ENCODE assay signal across 13 cellular contexts in the genomic region with DNA sequence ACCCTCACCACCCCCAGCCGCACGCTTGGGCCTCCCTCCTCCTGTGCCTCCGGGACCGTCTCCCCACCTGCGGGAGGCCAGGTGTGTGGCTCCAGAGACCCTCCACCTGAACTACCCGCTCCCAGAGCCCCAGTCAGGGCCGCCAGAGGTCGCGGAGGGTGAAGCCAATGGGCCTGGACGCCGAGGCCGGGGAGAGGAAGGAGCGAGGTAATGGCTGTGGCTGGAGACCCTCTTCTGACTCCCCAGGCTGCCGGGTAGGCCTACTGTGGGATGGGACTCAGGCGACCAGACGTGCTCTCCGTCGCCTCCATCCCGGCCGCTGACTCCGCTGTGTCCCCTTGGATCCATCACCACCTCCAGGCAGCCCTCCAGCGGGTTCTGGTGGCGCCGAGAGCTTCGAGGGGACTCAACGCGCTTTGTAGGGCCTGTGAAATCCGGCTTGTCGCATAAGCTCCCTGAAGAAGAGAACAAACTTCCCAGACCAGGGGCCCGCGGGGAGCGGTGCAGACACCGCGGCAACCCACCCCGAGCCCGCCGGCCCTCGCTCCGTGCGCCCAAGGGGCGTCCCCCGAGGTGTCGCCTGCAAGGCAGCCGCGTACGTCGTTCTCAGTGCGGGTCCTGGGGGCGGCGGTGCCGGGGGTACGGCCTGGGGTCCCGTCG. TPM values are rescaled to one million over a fixed set of nuclear protein-coding genes. Genes with fewer than 3 reads are reported as not detected.
DNase-seq lines count a peak whose midpoint lies in the region; ATAC-seq lines count a peak whose summit lies in the region.
"Had no signal": no experiment of that assay in that cellular context is flagged by ENCODE, and none has a peak within 500 bp of the region (broad histone marks: within the 10 kb centered on the region; RNA-seq: fewer than 3 reads in every experiment).

No MANE protein-coding gene starts in this region.

- peak overlapping the region in 1 of 2 experiments; percentile 38 for H3K23ac ChIP-seq in mesenchymal stem cell (ENCODE audit: low read length in 2 of 2)

- ATAC-seq in activated CD8-positive, alpha-beta memory T cell treated with anti-CD3 and anti-CD28 coated beads, Interleukin-2, amount 10 ng/mL, durations not matched to agents 7 days and 5 days, result no peak

- H3K27ac Mint-ChIP-seq in activated CD8-positive, alpha-beta memory T cell treated with anti-CD3 and anti-CD28 coated beads, Interleukin-2, amount 10 ng/mL, durations not matched to agents 7 days and 5 days, result no peak overlapping the region
- H3K27ac Mint-ChIP-seq in CD8-positive, alpha-beta memory T cell, result no peak overlapping the region
- H3K27ac Mint-ChIP-seq: activated naive CD4-positive, alpha-beta T cell treated with anti-CD3 and anti-CD28 coated beads, Interleukin-2, amount 10 ng/mL, durations not matched to agents 7 days and 5 days; stimulated activated naive CD8-positive, alpha-beta T cell treated with anti-CD3 and anti-CD28 coated beads, Interleukin-15, Interleukin-2, amounts not matched to agents 100 ng/mL and 50 ng/mL, for 24 hours had no signal

- H2AFZ ChIP-seq in mesenchymal stem cell (ENCODE audit: low read depth, low read length) (no peak overlapping the region), Karpas-422 (ENCODE audit: low read length) (no peak overlapping the region)

- no peaks in the 10 kb centered on the region for H3K9me2 ChIP-seq in Karpas-422 (replicated peaks; ENCODE audit: insufficient read depth, low read length)

- CTCF ChIA-PET in activated CD8-positive, alpha-beta memory T cell treated with anti-CD3 and anti-CD28 coated beads, Interleukin-2, amount 10 ng/mL, durations not matched to agents 7 days and 5 days (lab: Charles Lee), result no interaction called here
- CTCF ChIA-PET in CD8-positive, alpha-beta memory T cell (lab: Charles Lee), result no interaction called here

- no peaks in the 10 kb centered on the region for H4K20me1 ChIP-seq in Karpas-422 (ENCODE audit: insufficient read depth, low read depth, low read length)

- no peak overlapping the region for H3K4ac ChIP-seq in mesenchymal stem cell (ENCODE audit: low read depth in 1 of 2, low read length in 2 of 2)

- no peak overlapping the region for H2BK5ac ChIP-seq in mesenchymal stem cell (ENCODE audit: low read depth, low read length, poor library complexity, severe bottlenecking)

- H3K18ac ChIP-seq in mesenchymal stem cell (ENCODE audit: low read depth in 1 of 2, low read length in 2 of 2), result no peak overlapping the region

- peaks cover 2% of the 10 kb centered on the region for H3K9me3 Mint-ChIP-seq in activated CD8-positive, alpha-beta memory T cell treated with anti-CD3 and anti-CD28 coated beads, Interleukin-2, amount 10 ng/mL, durations not matched to agents 7 days and 5 days (ENCODE audit: low read depth)
- H3K9me3 Mint-ChIP-seq in CD8-positive, alpha-beta memory T cell, result peaks cover 0 to 19% (median 13%) of the 10 kb centered on the region in 5 donors
- H3K9me3 Mint-ChIP-seq: activated naive CD4-positive, alpha-beta T cell treated with anti-CD3 and anti-CD28 coated beads, Interleukin-2, amount 10 ng/mL, durations not matched to agents 7 days and 5 days; stimulated activated naive CD8-positive, alpha-beta T cell treated with anti-CD3 and anti-CD28 coated beads, Interleukin-15, Interleukin-2, amounts not matched to agents 100 ng/mL and 50 ng/mL, for 24 hours had no signal

- peaks cover 0 to 6% of the 10 kb centered on the region in 2 donors for H3K4me1 ChIP-seq in esophagus (ENCODE audit: control insufficient read depth in 2 of 2, insufficient read depth in 2 of 2, low read length in 1 of 2)
- peaks cover 5% of the 10 kb centered on the region for H3K4me1 ChIP-seq in mesenchymal stem cell (ENCODE audit: control insufficient read depth, insufficient read depth, low read depth, low read length)
- no peaks in the 10 kb centered on the region for H3K4me1 ChIP-seq in CD8-positive, alpha-beta memory T cell (ENCODE audit: insufficient read depth, low read length)
- H3K4me1 ChIP-seq in Karpas-422 (ENCODE audit: low read length), result no peaks in the 10 kb centered on the region

- H2BK15ac ChIP-seq in mesenchymal stem cell (ENCODE audit: low read depth, poor library complexity, severe bottlenecking), result no peak overlapping the region

- H2BK120ac ChIP-seq in mesenchymal stem cell (ENCODE audit: low read depth, low read length), result no peak overlapping the region

- peaks cover 49% of the 10 kb centered on the region for H3K27me3 Mint-ChIP-seq in activated CD8-positive, alpha-beta memory T cell treated with anti-CD3 and anti-CD28 coated beads, Interleukin-2, amount 10 ng/mL, durations not matched to agents 7 days and 5 days
- H3K27me3 Mint-ChIP-seq in CD8-positive, alpha-beta memory T cell, result peaks cover 31 to 45% of the 10 kb centered on the region in 2 donors

- no peaks in the 10 kb centered on the region for H3K4me1 Mint-ChIP-seq in activated CD8-positive, alpha-beta memory T cell treated with anti-CD3 and anti-CD28 coated beads, Interleukin-2, amount 10 ng/mL, durations not matched to agents 7 days and 5 days
- no peaks in the 10 kb centered on the region for H3K4me1 Mint-ChIP-seq in CD8-positive, alpha-beta memory T cell
- H3K4me1 Mint-ChIP-seq: activated naive CD4-positive, alpha-beta T cell treated with anti-CD3 and anti-CD28 coated beads, Interleukin-2, amount 10 ng/mL, durations not matched to agents 7 days and 5 days had no signal

- no peak overlapping the region for H4K91ac ChIP-seq in mesenchymal stem cell (ENCODE audit: low read length)

- H3K36me3 ChIP-seq in esophagus (ENCODE audit: control insufficient read depth in 2 of 2, insufficient read depth in 2 of 2, low read length in 1 of 2) (no peaks in the 10 kb centered on the region), mesenchymal stem cell (ENCODE audit: control insufficient read depth in 1 of 2, insufficient read depth in 2 of 2, low read depth in 1 of 2, low read length in 2 of 2) (peaks cover 0 to under 1% of the 10 kb centered on the region in 2 experiments), Karpas-422 (ENCODE audit: insufficient read depth, low read length) (no peaks in the 10 kb centered on the region)
- no peaks in the 10 kb centered on the region for H3K36me3 ChIP-seq in CD8-positive, alpha-beta memory T cell (ENCODE audit: insufficient read depth, low read length)

- no peaks in the 10 kb centered on the region for H3K36me3 Mint-ChIP-seq in activated CD8-positive, alpha-beta memory T cell treated with anti-CD3 and anti-CD28 coated beads, Interleukin-2, amount 10 ng/mL, durations not matched to agents 7 days and 5 days
- H3K36me3 Mint-ChIP-seq in CD8-positive, alpha-beta memory T cell, result no peaks in the 10 kb centered on the region
- H3K36me3 Mint-ChIP-seq: activated naive CD4-positive, alpha-beta T cell treated with anti-CD3 and anti-CD28 coated beads, Interleukin-2, amount 10 ng/mL, durations not matched to agents 7 days and 5 days had no signal

- DNase-seq in activated CD8-positive, alpha-beta memory T cell treated with anti-CD3 and anti-CD28 coated beads, Interleukin-2, amount 10 ng/mL, durations not matched to agents 7 days and 5 days, result peak; percentile 19
- no peak for DNase-seq in activated CD8-positive, alpha-beta memory T cell treated with anti-CD3 and anti-CD28 coated beads, Interleukin-2, amount 50 U/mL, for 4 hours
- no peak for DNase-seq in mesenchymal stem cell
- DNase-seq in ureter (ENCODE audit: low spot score), result peak; percentile 23
- no peak for DNase-seq in NCI-H2029 treated with DMSO at 0.1 percent for 48 hours (lab: John Stamatoyannopoulos, UW)
- DNase-seq in CD8-positive, alpha-beta memory T cell, result no peak
- no peak for DNase-seq in Karpas-422
- DNase-seq: activated CD4-positive, alpha-beta T cell treated with anti-CD3 and anti-CD28 coated beads for 1 hour; activated naive CD4-positive, alpha-beta T cell treated with anti-CD3 and anti-CD28 coated beads, Interleukin-2, amount 10 ng/mL, durations not matched to agents 7 days and 5 days; NCI-H2081 had no signal

- 15 to 22% methylated on average over 50 to 54 of the region's 54 CpGs for WGBS in esophagus, 2 donors
- WGBS in mesenchymal stem cell, result 9% methylated on average over 48 of the region's 54 CpGs

- H3K27ac ChIP-seq in esophagus (ENCODE audit: low read depth in 2 of 2, low read length in 1 of 2), result no peak overlapping the region
- no peak overlapping the region for H3K27ac ChIP-seq in mesenchymal stem cell (ENCODE audit: low read length, poor library complexity, severe bottlenecking)
- H3K27ac ChIP-seq in CD8-positive, alpha-beta memory T cell (ENCODE audit: low read depth, low read length), result no peak overlapping the region
- no peak overlapping the region for H3K27ac ChIP-seq in Karpas-422 (ENCODE audit: low read length)

- H2BK12ac ChIP-seq in mesenchymal stem cell (ENCODE audit: low read length in 2 of 2), result no peak overlapping the region

- POLR2A ChIA-PET in CD8-positive, alpha-beta memory T cell (lab: Charles Lee), result no interaction called here

- H3K9ac ChIP-seq in mesenchymal stem cell (ENCODE audit: low read length), result peak overlapping the region; percentile 65
- H3K9ac ChIP-seq in Karpas-422 (ENCODE audit: low read length), result no peak overlapping the region

- H3K9me3 ChIP-seq in esophagus (ENCODE audit: control insufficient read depth in 2 of 2, insufficient read depth in 1 of 2, low read depth in 1 of 2, low read length in 1 of 2), result peaks cover 0 to 3% of the 10 kb centered on the region in 2 donors
- peaks cover 4% of the 10 kb centered on the region for H3K9me3 ChIP-seq in mesenchymal stem cell (ENCODE audit: control insufficient read depth, low read length)
- no peaks in the 10 kb centered on the region for H3K9me3 ChIP-seq in CD8-positive, alpha-beta memory T cell (ENCODE audit: low read length)
- peaks cover 5% of the 10 kb centered on the region; the same call in 1 of the 2 replicates for H3K9me3 ChIP-seq in Karpas-422 (ENCODE audit: low read length)

- H3K27me3 ChIP-seq in esophagus (ENCODE audit: control insufficient read depth in 1 of 2, insufficient read depth in 2 of 2, low read length in 2 of 2), result peaks cover 0 to 4% of the 10 kb centered on the region in 2 donors
- H3K27me3 ChIP-seq in mesenchymal stem cell (ENCODE audit: control insufficient read depth in 1 of 2, insufficient read depth in 1 of 2, low read length in 2 of 2), result peaks cover 5 to 51% of the 10 kb centered on the region in 2 experiments
- H3K27me3 ChIP-seq in CD8-positive, alpha-beta memory T cell (ENCODE audit: insufficient read depth, low read length, poor library complexity, severe bottlenecking), result peaks cover 5% of the 10 kb centered on the region
- no peaks in the 10 kb centered on the region for H3K27me3 ChIP-seq in Karpas-422 (ENCODE audit: low read length)

- H4K8ac ChIP-seq in mesenchymal stem cell (ENCODE audit: low read length), result no peak overlapping the region

- H2AK5ac ChIP-seq in mesenchymal stem cell (ENCODE audit: low read length, severe bottlenecking), result no peak overlapping the region

- H3K4me3 ChIP-seq in esophagus (ENCODE audit: low read depth in 1 of 2, low read length in 2 of 2), result peak overlapping the region; percentile 59 to 73
- H3K4me3 ChIP-seq in mesenchymal stem cell (ENCODE audit: insufficient read depth in 1 of 2, low read depth in 1 of 2, low read length in 2 of 2), result peak overlapping the region; percentile 41 to 76
- H3K4me3 ChIP-seq in CD8-positive, alpha-beta memory T cell (ENCODE audit: low read length), result no peak overlapping the region
- H3K4me3 ChIP-seq in Karpas-422 (ENCODE audit: low read length), result no peak overlapping the region

- H3K79me1 ChIP-seq in mesenchymal stem cell (replicated peaks; ENCODE audit: low read length, poor library complexity, severe bottlenecking), result no peaks in the 10 kb centered on the region

- H3K4me3 Mint-ChIP-seq in activated CD8-positive, alpha-beta memory T cell treated with anti-CD3 and anti-CD28 coated beads, Interleukin-2, amount 10 ng/mL, durations not matched to agents 7 days and 5 days, result no peak overlapping the region
- no peak overlapping the region for H3K4me3 Mint-ChIP-seq in CD8-positive, alpha-beta memory T cell
- H3K4me3 Mint-ChIP-seq: activated naive CD4-positive, alpha-beta T cell treated with anti-CD3 and anti-CD28 coated beads, Interleukin-2, amount 10 ng/mL, durations not matched to agents 7 days and 5 days; stimulated activated naive CD8-positive, alpha-beta T cell treated with anti-CD3 and anti-CD28 coated beads, Interleukin-15, Interleukin-2, amounts not matched to agents 100 ng/mL and 50 ng/mL, for 24 hours had no signal

- peak overlapping the region; percentile 76 for H3K4me2 ChIP-seq in mesenchymal stem cell (ENCODE audit: low read length, poor library complexity, severe bottlenecking)
- no peak overlapping the region for H3K4me2 ChIP-seq in Karpas-422 (ENCODE audit: low read depth, low read length, poor library complexity, severe bottlenecking)

- no peaks in the 10 kb centered on the region for H3K79me2 ChIP-seq in Karpas-422 (ENCODE audit: low read length)

- H3K14ac ChIP-seq in mesenchymal stem cell (ENCODE audit: low read length in 2 of 2), result no peak overlapping the region

RNA-seq across cellular contexts. Expression of gene IRX2, which starts 12.6 kb away (rescaled TPM):
- not detected for total RNA-seq in activated CD8-positive, alpha-beta memory T cell treated with anti-CD3 and anti-CD28 coated beads, Interleukin-2, amount 10 ng/mL, durations not matched to agents 7 days and 5 days
- 1 to 10 TPM; 2.1 to 3.0 TPM for polyA plus RNA-seq in esophagus
- 0.01 TPM for polyA plus RNA-seq in mesenchymal stem cell (2013, experiment 1 of 2)
- not detected for polyA plus RNA-seq in mesenchymal stem cell (2013, experiment 2 of 2)
- 3.3 TPM for total RNA-seq in ureter
- not detected for total RNA-seq in CD8-positive, alpha-beta memory T cell
- polyA plus RNA-seq in CD8-positive, alpha-beta memory T cell, result not detected
- total RNA-seq in Karpas-422 (2014; rRNA removed; shearing (Covaris generic); ENCODE audit: low replicate concordance), result not detected in 2 replicates
- total RNA-seq: mononuclear cell had no signal

Comparison
In these comparisons a context has a peak if more than half of its experiments do, and no peak if none do; other contexts are left out.
1. DNase-seq: peak in activated CD8-positive, alpha-beta memory T cell treated with anti-CD3 and anti-CD28 coated beads, Interleukin-2, amount 10 ng/mL, durations not matched to agents 7 days and 5 days (single experiment) and ureter (single experiment); none in activated CD8-positive, alpha-beta memory T cell treated with anti-CD3 and anti-CD28 coated beads, Interleukin-2, amount 50 U/mL, for 4 hours (single experiment), mesenchymal stem cell (single experiment), NCI-H2029 treated with DMSO at 0.1 percent for 48 hours (single experiment), CD8-positive, alpha-beta memory T cell (0 of 5) and Karpas-422 (single experiment).
2. H3K4me3 ChIP-seq: peak in esophagus (2 of 2) and mesenchymal stem cell (2 of 2); none in CD8-positive, alpha-beta memory T cell (single experiment) and Karpas-422 (single experiment).